1 cellular context compared by ENCODE assay signal in genomic region chr3:98901465-98902174, GRCh38.
A peak's percentile ranks its signal among the peaks of the same experiment; 100 is the strongest.
TF ChIP-seq lines count a peak whose summit lies in the region.

TSS of gene DCBLD2 (minus strand) at chr3:98901695. CDS start at chr3:98901326, 369 bp downstream.

TF ChIP-seq in HepG2, 621 proteins besides CTCF, POLR2A, EP300 and RAD21 (continued from another document and continues in another):
- TF ChIP-seq ZNF580 (CRISPR knock-in tag; IDR thresholded peaks at IDR 0.05; ENCODE audit: borderline replicate concordance, low read depth) (0 out of 2 replicates have a peak, but pooled peaks have one; percentile 26), MYPOP (CRISPR knock-in tag; IDR thresholded peaks at IDR 0.05) (0 out of 2 replicates have a peak, but pooled peaks have one; percentile 36), SP2 (CRISPR knock-in tag; IDR thresholded peaks at IDR 0.05) (peak; percentile 94), DR1 (CRISPR knock-in tag; IDR thresholded peaks at IDR 0.05) (0 out of 2 replicates have a peak, but pooled peaks have one; percentile 21), DDIT3 (CRISPR knock-in tag; IDR thresholded peaks at IDR 0.05) (no peak), ZNF501 (CRISPR knock-in tag; IDR thresholded peaks at IDR 0.05) (peak; percentile 42), RCOR2 (CRISPR knock-in tag; IDR thresholded peaks at IDR 0.05) (no peak), SOX6 (IDR thresholded peaks at IDR 0.05) (no peak), SOX6 (CRISPR knock-in tag; IDR thresholded peaks at IDR 0.05) (peak; percentile 56), IKZF1 (IDR thresholded peaks at IDR 0.05) (no peak), MYC (CRISPR knock-in tag; IDR thresholded peaks at IDR 0.05; ENCODE audit: borderline replicate concordance) (peak; percentile 63; the same call in 1 of the 2 replicates), ZBTB37 (CRISPR knock-in tag; IDR thresholded peaks at IDR 0.05) (no peak), MXD3 (CRISPR knock-in tag; IDR thresholded peaks at IDR 0.05) (peak; percentile 39; the same call in 1 of the 2 replicates), ATF7 (IDR thresholded peaks at IDR 0.05) (no peak), ATF7 (CRISPR knock-in tag; IDR thresholded peaks at IDR 0.05) (no peak), ZNF468 (CRISPR knock-in tag; IDR thresholded peaks at IDR 0.05) (no peak), ATF2 (CRISPR knock-in tag; IDR thresholded peaks at IDR 0.05) (no peak), RFXAP (CRISPR knock-in tag; IDR thresholded peaks at IDR 0.05; ENCODE audit: borderline replicate concordance) (peak; percentile 82; the same call in 1 of the 2 replicates), NFAT5 (CRISPR knock-in tag; IDR thresholded peaks at IDR 0.05) (peak; percentile 40; the same call in 1 of the 2 replicates), YY1 (IDR thresholded peaks at IDR 0.05; ENCODE audit: insufficient read depth, insufficient replicate concordance, low read depth, low read length) (peak; percentile 7), ZFP91 (CRISPR knock-in tag; IDR thresholded peaks at IDR 0.05; ENCODE audit: borderline replicate concordance) (peak; percentile 73), FOXC1 (CRISPR knock-in tag; IDR thresholded peaks at IDR 0.05; ENCODE audit: borderline replicate concordance) (peak; percentile 78), ZNF563 (CRISPR knock-in tag; IDR thresholded peaks at IDR 0.05) (peak; percentile 67; the same call in 1 of the 2 replicates), ZNF607 (CRISPR knock-in tag; IDR thresholded peaks at IDR 0.05; ENCODE audit: borderline replicate concordance) (peak; percentile 76), CSRNP2 (CRISPR knock-in tag; conservative IDR thresholded peaks at IDR 0.05; ENCODE audit: low read depth) (no peak), THAP11 (CRISPR knock-in tag; IDR thresholded peaks at IDR 0.05) (peak; percentile 57), PLRG1 (conservative IDR thresholded peaks at IDR 0.05) (no peak), ZBTB38 (CRISPR knock-in tag; IDR thresholded peaks at IDR 0.05) (peak; percentile 74), HNRNPL (IDR thresholded peaks at IDR 0.05; ENCODE audit: low read depth, low read length) (0 out of 2 replicates have a peak, but pooled peaks have one; percentile 19), ZNF766 (CRISPR knock-in tag; IDR thresholded peaks at IDR 0.05; ENCODE audit: borderline replicate concordance) (0 out of 2 replicates have a peak, but pooled peaks have one; percentile 25), ZNF121 (CRISPR knock-in tag; IDR thresholded peaks at IDR 0.05) (no peak), ELF3 (CRISPR knock-in tag; IDR thresholded peaks at IDR 0.05) (peak; percentile 86), THRA (CRISPR knock-in tag; IDR thresholded peaks at IDR 0.05; ENCODE audit: borderline replicate concordance) (no peak), RORA (CRISPR knock-in tag; IDR thresholded peaks at IDR 0.05) (no peak), PATZ1 (CRISPR knock-in tag; IDR thresholded peaks at IDR 0.05) (peak; percentile 75), POGZ (CRISPR knock-in tag; IDR thresholded peaks at IDR 0.05) (peak; percentile 76; the same call in 1 of the 2 replicates), ZNF281 (CRISPR knock-in tag; IDR thresholded peaks at IDR 0.05; ENCODE audit: borderline replicate concordance) (0 out of 2 replicates have a peak, but pooled peaks have one; percentile 46)
